Comparison of ENCODE assay signal across 8 cellular contexts in the genomic region with DNA sequence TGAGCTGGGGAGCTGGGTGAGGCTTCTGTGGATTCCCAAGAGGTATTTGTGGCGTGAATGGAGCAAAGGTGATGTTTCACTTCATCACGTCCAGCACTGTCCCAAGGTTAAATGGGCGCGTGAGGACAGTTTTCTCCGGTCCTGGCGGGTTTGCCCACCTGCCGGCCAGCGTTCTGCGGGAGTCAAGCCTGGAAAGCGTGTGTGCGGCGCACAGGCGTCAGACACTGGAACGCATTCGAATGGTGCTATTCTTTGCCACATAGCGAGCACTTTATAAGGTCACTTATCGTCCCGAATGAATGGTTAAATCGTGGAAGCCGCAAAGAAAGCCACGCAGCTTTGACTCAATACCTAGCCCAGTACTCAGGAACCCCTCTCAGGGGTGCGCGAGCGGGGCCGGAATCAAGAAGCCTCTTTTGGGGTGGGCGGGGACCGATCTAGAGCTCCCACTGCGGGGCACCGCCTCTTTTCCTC. TPM values are rescaled to one million over a fixed set of nuclear protein-coding genes. Genes with fewer than 3 reads are reported as not detected.
DNase-seq lines count a peak whose midpoint lies in the region; ATAC-seq and TF ChIP-seq lines count a peak whose summit lies in the region.

No MANE protein-coding gene starts in this region.

- peaks cover 39% of the 10 kb centered on the region for H3K79me2 ChIP-seq in smooth muscle cell (ENCODE audit: low read depth)

- H3K4me1 ChIP-seq in heart left ventricle (peaks cover 0 to 32% (median 18%) of the 10 kb centered on the region in 12 donors), smooth muscle cell (ENCODE audit: low read depth) (peaks cover 12% of the 10 kb centered on the region)

- no peak overlapping the region for H3K27ac ChIP-seq in SK-N-MC
- H3K27ac ChIP-seq in heart left ventricle: peak overlapping the region in 2 of 12 donors; percentile 83 to 84
- no peak overlapping the region for H3K27ac ChIP-seq in smooth muscle cell (ENCODE audit: low read depth)

- peaks cover 37% of the 10 kb centered on the region for H4K20me1 ChIP-seq in smooth muscle cell (ENCODE audit: low read depth)

- WGBS in heart left ventricle, 4 donors: 8 to 24% (median 13%) methylated on average over 19 to 29 of the region's 29 CpGs
- 8% methylated on average over 29 of the region's 29 CpGs for WGBS in smooth muscle cell (ENCODE audit: low lambda C conversion rate)

- peak overlapping the region; percentile 88 for H3K4me2 ChIP-seq in smooth muscle cell

- no peak for TF ChIP-seq CTCF in heart left ventricle (IDR thresholded peaks at IDR 0.05)
- TF ChIP-seq CTCF in smooth muscle cell (IDR thresholded peaks at IDR 0.05; ENCODE audit: borderline replicate concordance, insufficient read depth, poor library complexity, severe bottlenecking): no peak

- DNase-seq in SK-N-MC (ENCODE audit: low read depth, low spot score) (no peak), heart left ventricle (no peak), smooth muscle cell (lab: John Stamatoyannopoulos, UW; ENCODE audit: unreplicated experiment) (no peak), GF-D8 (lab: John Stamatoyannopoulos, UW) (no peak)
- no peak for DNase-seq in activated effector memory CD4-positive, alpha-beta T cell treated with Interleukin-2 at 50 U/mL for 16 hours
- DNase-seq in activated CD4-positive, CD25-positive, alpha-beta regulatory T cell treated with anti-CD3 and anti-CD28 coated beads, Interleukin-2, amount 50 U/mL, for 72 hours: no peak

- intact Hi-C loops in heart left ventricle (cut with DNase I): loop anchor here in 1 of 10 donors (10.0 kb wide), 1 partner anchor 59 kb away; no protein-coding TSS in a partner anchor

- no peak for TF ChIP-seq POLR2A in heart left ventricle (IDR thresholded peaks at IDR 0.05)

- peaks cover 35% of the 10 kb centered on the region for H3K36me3 ChIP-seq in SK-N-MC (ENCODE audit: insufficient read depth, low read length)
- peaks cover 0 to 23% (median 21%) of the 10 kb centered on the region in 9 donors for H3K36me3 ChIP-seq in heart left ventricle
- no peaks in the 10 kb centered on the region for H3K36me3 ChIP-seq in smooth muscle cell (ENCODE audit: low read depth)

- H3K27me3 ChIP-seq in heart left ventricle (no peaks in the 10 kb centered on the region), smooth muscle cell (ENCODE audit: low read depth) (no peaks in the 10 kb centered on the region)

- peak overlapping the region; percentile 83 for H2AFZ ChIP-seq in smooth muscle cell (ENCODE audit: low read depth)

- ATAC-seq in GM21723 (IDR thresholded peaks at IDR 0.05; ENCODE audit: unreplicated experiment) (peak; percentile 8), heart left ventricle (no peak), HG02870 (IDR thresholded peaks at IDR 0.05; ENCODE audit: unreplicated experiment) (no peak)

- peak overlapping the region; percentile 98 for H3K4me3 ChIP-seq in SK-N-MC
- H3K4me3 ChIP-seq in heart left ventricle: peak overlapping the region; percentile 66 to 98 (median 88)
- peak overlapping the region; percentile 77 for H3K4me3 ChIP-seq in smooth muscle cell

- H3K9me3 ChIP-seq in SK-N-MC (ENCODE audit: low read depth, low read length): no peaks in the 10 kb centered on the region
- no peaks in the 10 kb centered on the region for H3K9me3 ChIP-seq in heart left ventricle
- H3K9me3 ChIP-seq in smooth muscle cell (replicated peaks; ENCODE audit: low read depth): no peaks in the 10 kb centered on the region

- peak overlapping the region; percentile 63 for H3K9ac ChIP-seq in SK-N-MC (ENCODE audit: insufficient read length)
- peak overlapping the region; percentile 25 for H3K9ac ChIP-seq in smooth muscle cell (ENCODE audit: low read depth)

- H3F3A ChIP-seq in smooth muscle cell (ENCODE audit: low read depth): no peaks in the 10 kb centered on the region

RNA-seq across cellular contexts. Expression of a gene that starts 0.4 kb away (rescaled TPM):
- total RNA-seq in heart left ventricle (10 to 100 TPM; 52.7 to 94.8 (median 78.9) TPM), smooth muscle cell (46.9 and 70.0 TPM in 2 replicates)
- polyA plus RNA-seq in heart left ventricle (10 to 100 TPM; 63.1 to 66.7 TPM), smooth muscle cell (150 and 184 TPM in 2 replicates)

RNA-seq across cellular contexts. Expression of a gene that starts 42.9 kb away (rescaled TPM):
- total RNA-seq in heart left ventricle: 1 to 10 TPM in 8 of 9 donors, under 1 TPM in 1; 1.00 to 2.9 (median 1.5) TPM
- polyA plus RNA-seq in heart left ventricle: 1 to 10 TPM in 1 of 2 donors, under 1 TPM in 1; 0.57 to 2.0 TPM
- total RNA-seq in smooth muscle cell: 2.0 and 3.1 TPM in 2 replicates
- polyA plus RNA-seq in smooth muscle cell: 2.3 and 3.1 TPM in 2 replicates
